27 cellular contexts compared by ENCODE assay signal in the genomic region with DNA sequence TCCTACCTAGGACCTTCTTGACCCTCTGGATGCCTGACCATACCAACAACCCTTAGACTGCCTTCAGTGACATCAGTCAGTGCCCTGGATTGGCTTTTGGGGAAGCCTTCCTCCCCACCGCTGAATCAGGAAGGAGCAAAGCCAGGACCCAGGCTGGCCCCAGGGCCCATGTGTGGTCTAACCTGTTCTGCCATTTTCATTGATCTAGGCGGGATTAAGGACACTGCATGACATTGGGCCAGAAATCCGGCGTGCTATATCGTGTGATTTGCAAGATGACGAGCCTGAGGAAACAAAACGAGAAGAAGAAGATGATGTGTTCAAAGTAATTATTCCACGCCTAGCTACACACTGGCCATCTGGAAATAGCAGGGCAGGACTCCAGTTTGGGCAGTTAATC. TPM values are rescaled to one million over a fixed set of nuclear protein-coding genes. Genes with fewer than 3 reads are reported as not detected.
DNase-seq lines count a peak whose midpoint lies in the region; ATAC-seq and TF ChIP-seq lines count a peak whose summit lies in the region.
"Had no signal": no experiment of that assay in that cellular context is flagged by ENCODE, and none has a peak within 500 bp of the region (broad histone marks: within the 10 kb centered on the region; RNA-seq: fewer than 3 reads in every experiment).

No MANE protein-coding gene starts in this region.

- H3K36me3 Mint-ChIP-seq in MCF 10A (ENCODE audit: insufficient read depth, unreplicated experiment): no peaks in the 10 kb centered on the region
- peaks cover 2 to 3% of the 10 kb centered on the region in 2 donors for H3K36me3 Mint-ChIP-seq in stimulated activated naive B cell treated with anti-CD40 and anti-IgM and Interleukin-4, amounts not matched to agents 10 μg/mL and 1 μg/mL and 100 μg/mL, for 72 hours
- H3K36me3 Mint-ChIP-seq in activated T-cell treated with anti-CD3 and anti-CD28 coated beads, Interleukin-2, amount 50 U/mL, for 72 hours (ENCODE audit: insufficient read depth in 2 of 2): no peaks in the 10 kb centered on the region
- H3K36me3 Mint-ChIP-seq: CD4-positive, alpha-beta memory T cell had no signal

- no peak overlapping the region for H3K27ac Mint-ChIP-seq in MCF 10A (ENCODE audit: low read depth, unreplicated experiment)
- peak overlapping the region; percentile 59 for H3K27ac Mint-ChIP-seq in stimulated activated naive B cell treated with anti-CD40 and anti-IgM and Interleukin-4, amounts not matched to agents 10 μg/mL and 1 μg/mL and 100 μg/mL, for 72 hours
- H3K27ac Mint-ChIP-seq in activated T-cell treated with anti-CD3 and anti-CD28 coated beads, Interleukin-2, amount 50 U/mL, for 72 hours: no peak overlapping the region
- H3K27ac Mint-ChIP-seq: CD4-positive, alpha-beta memory T cell had no signal

- H3K27me3 Mint-ChIP-seq in MCF 10A (ENCODE audit: insufficient read depth, unreplicated experiment): no peaks in the 10 kb centered on the region
- peaks cover 15 to 16% of the 10 kb centered on the region in 2 donors for H3K27me3 Mint-ChIP-seq in stimulated activated naive B cell treated with anti-CD40 and anti-IgM and Interleukin-4, amounts not matched to agents 10 μg/mL and 1 μg/mL and 100 μg/mL, for 72 hours
- H3K27me3 Mint-ChIP-seq in activated T-cell treated with anti-CD3 and anti-CD28 coated beads, Interleukin-2, amount 50 U/mL, for 72 hours (ENCODE audit: low read depth): peaks cover 8% of the 10 kb centered on the region

- no peaks in the 10 kb centered on the region for H3K4me1 ChIP-seq in breast epithelium
- H3K4me1 ChIP-seq: BLaER1 treated with 17β-estradiol and CSF1 and Interleukin-3, amounts not matched to agents 10 nM and 100 nM had no signal

- POLR2A ChIA-PET in MCF 10A (lab: Yijun Ruan, JAX): no interaction called here

- no peak overlapping the region for H3K4me3 Mint-ChIP-seq in MCF 10A (ENCODE audit: unreplicated experiment)
- no peak overlapping the region for H3K4me3 Mint-ChIP-seq in stimulated activated naive B cell treated with anti-CD40 and anti-IgM and Interleukin-4, amounts not matched to agents 10 μg/mL and 1 μg/mL and 100 μg/mL, for 72 hours
- no peak overlapping the region for H3K4me3 Mint-ChIP-seq in activated T-cell treated with anti-CD3 and anti-CD28 coated beads, Interleukin-2, amount 50 U/mL, for 72 hours
- H3K4me3 Mint-ChIP-seq: CD4-positive, alpha-beta memory T cell had no signal

- H3K27ac ChIP-seq in breast epithelium (no peak overlapping the region), epithelial cell of prostate (peak overlapping the region; percentile 32)
- H3K27ac ChIP-seq: BLaER1 treated with 17β-estradiol and CSF1 and Interleukin-3, amounts not matched to agents 10 nM and 100 nM had no signal

- H3K27me3 ChIP-seq in breast epithelium: no peaks in the 10 kb centered on the region
- H3K27me3 ChIP-seq: BLaER1 treated with 17β-estradiol and CSF1 and Interleukin-3, amounts not matched to agents 10 nM and 100 nM had no signal

- no peaks in the 10 kb centered on the region for H3K36me3 ChIP-seq in breast epithelium
- H3K36me3 ChIP-seq: BLaER1 treated with 17β-estradiol and CSF1 and Interleukin-3, amounts not matched to agents 10 nM and 100 nM had no signal

- no peak overlapping the region for H3K4me3 ChIP-seq in breast epithelium
- H3K4me3 ChIP-seq: BLaER1 treated with 17β-estradiol and CSF1 and Interleukin-3, amounts not matched to agents 10 nM and 100 nM had no signal

- ATAC-seq in stimulated activated naive B cell treated with anti-CD40 and anti-IgM and Interleukin-4, amounts not matched to agents 10 μg/mL and 1 μg/mL and 100 μg/mL, for 72 hours (replicated peaks): no peak
- ATAC-seq in GM18870 (IDR thresholded peaks at IDR 0.05; ENCODE audit: unreplicated experiment) (no peak), HG03045 (IDR thresholded peaks at IDR 0.05; ENCODE audit: unreplicated experiment) (no peak)
- no peak for ATAC-seq in activated T-cell treated with anti-CD3 and anti-CD28 coated beads, Interleukin-2, amount 50 U/mL, for 72 hours (replicated peaks in 1 of 2)

- CTCF ChIA-PET in MCF 10A (lab: Yijun Ruan, JAX): interaction anchor here (0.6 kb wide), 1 partner anchor 425 kb away, joined by 3 read pairs; no protein-coding TSS in a partner anchor

- no peak for TF ChIP-seq CTCF in breast epithelium (IDR thresholded peaks at IDR 0.05)
- TF ChIP-seq CTCF in MCF 10A (IDR thresholded peaks at IDR 0.05; ENCODE audit: unreplicated experiment): no peak

- no TSS peak for BruUV-seq in MCF 10A (replicated peaks; lab: Mats Ljungman, UMichigan)

- H3K9me3 ChIP-seq in breast epithelium: no peaks in the 10 kb centered on the region
- H3K9me3 ChIP-seq: BLaER1 treated with 17β-estradiol and CSF1 and Interleukin-3, amounts not matched to agents 10 nM and 100 nM had no signal

- H3K4me1 Mint-ChIP-seq in MCF 10A (ENCODE audit: insufficient read depth, unreplicated experiment): peaks cover 7% of the 10 kb centered on the region
- peaks cover 15 to 23% of the 10 kb centered on the region in 2 donors for H3K4me1 Mint-ChIP-seq in stimulated activated naive B cell treated with anti-CD40 and anti-IgM and Interleukin-4, amounts not matched to agents 10 μg/mL and 1 μg/mL and 100 μg/mL, for 72 hours
- H3K4me1 Mint-ChIP-seq in activated T-cell treated with anti-CD3 and anti-CD28 coated beads, Interleukin-2, amount 50 U/mL, for 72 hours (ENCODE audit: low read depth): no peaks in the 10 kb centered on the region
- H3K4me1 Mint-ChIP-seq: CD4-positive, alpha-beta memory T cell had no signal

- no peaks in the 10 kb centered on the region for H3K9me3 Mint-ChIP-seq in MCF 10A (ENCODE audit: unreplicated experiment)
- H3K9me3 Mint-ChIP-seq in stimulated activated naive B cell treated with anti-CD40 and anti-IgM and Interleukin-4, amounts not matched to agents 10 μg/mL and 1 μg/mL and 100 μg/mL, for 72 hours: no peaks in the 10 kb centered on the region
- H3K9me3 Mint-ChIP-seq in activated T-cell treated with anti-CD3 and anti-CD28 coated beads, Interleukin-2, amount 50 U/mL, for 72 hours: no peaks in the 10 kb centered on the region
- H3K9me3 Mint-ChIP-seq: CD4-positive, alpha-beta memory T cell had no signal

- TF ChIP-seq POLR2A in breast epithelium (IDR thresholded peaks at IDR 0.05): no peak

- intact Hi-C loops in breast epithelium (cut with DNase I; ENCODE audit: low total_unique reads): no loop called here
- intact Hi-C loops in MCF 10A (cut with micrococcal nuclease): no loop called here

- DNase-seq in breast epithelium (ENCODE audit: low spot score in 2 of 2): peak; percentile 27 to 72
- DNase-seq in MCF 10A (ENCODE audit: unreplicated experiment): no peak
- peak; percentile 75 for DNase-seq in ELF-1 (ENCODE audit: low read depth, low spot score)
- no peak for DNase-seq in epithelial cell of prostate (ENCODE audit: low read depth, low spot score)
- DNase-seq in stimulated activated naive B cell treated with anti-CD40 and anti-IgM and Interleukin-4, amounts not matched to agents 10 μg/mL and 1 μg/mL and 100 μg/mL, for 72 hours: no peak
- DNase-seq in activated T-cell treated with anti-CD3 and anti-CD28 coated beads, Interleukin-2, amount 50 U/mL, for 72 hours: no peak
- DNase-seq: AML-193; CD4-positive, alpha-beta memory T cell; COR-L47; DMS79; EL; GF-D8; H7; KG1; NCI-H1048; NCI-H1417; NCI-H1694; NCI-H2029 treated with DMSO at 0.1 percent for 48 hours; NCI-H2227 treated with DMSO at 0.1 percent for 48 hours; NCI-H526 treated with DMSO at 0.1 percent for 48 hours; Right ventricle myocardium superior; RPMI8226 had no signal

RNA-seq across cellular contexts. Expression of a gene that starts 46.2 kb away (rescaled TPM):
- 10 to 100 TPM in 2 of 3 donors, 1 to 10 TPM in 1; 2.9 to 67.0 (median 27.9) TPM for total RNA-seq in breast epithelium
- 0.49 and 0.56 TPM in 2 replicates for total RNA-seq in MCF 10A (2022)
- total RNA-seq in activated T-cell treated with anti-CD3 and anti-CD28 coated beads, Interleukin-2, amount 50 U/mL, for 72 hours: under 1 TPM; 0.69 to 0.89 TPM

RNA-seq across cellular contexts. Expression of a gene that starts 46.3 kb away (rescaled TPM):
- total RNA-seq in breast epithelium (10 to 100 TPM in 2 of 3 donors, under 1 TPM in 1; 0.64 to 61.6 (median 46.5) TPM), MCF 10A (2022) (0.19 and 0.42 TPM in 2 replicates)
- total RNA-seq in activated T-cell treated with anti-CD3 and anti-CD28 coated beads, Interleukin-2, amount 50 U/mL, for 72 hours: 1 to 10 TPM in 1 of 2 donors, under 1 TPM in 1; 0.26 to 2.1 TPM
- total RNA-seq: A172, SK-MEL-5 had no signal

Comparison
In these comparisons a context has a peak if more than half of its experiments do, and no peak if none do; other contexts are left out.
1. DNase-seq: peak in breast epithelium (2 of 2) and ELF-1 (single experiment); none in MCF 10A (single experiment), epithelial cell of prostate (single experiment), stimulated activated naive B cell treated with anti-CD40 and anti-IgM and Interleukin-4, amounts not matched to agents 10 μg/mL and 1 μg/mL and 100 μg/mL, for 72 hours (single experiment) and activated T-cell treated with anti-CD3 and anti-CD28 coated beads, Interleukin-2, amount 50 U/mL, for 72 hours (0 of 2).